In the genomic region with DNA sequence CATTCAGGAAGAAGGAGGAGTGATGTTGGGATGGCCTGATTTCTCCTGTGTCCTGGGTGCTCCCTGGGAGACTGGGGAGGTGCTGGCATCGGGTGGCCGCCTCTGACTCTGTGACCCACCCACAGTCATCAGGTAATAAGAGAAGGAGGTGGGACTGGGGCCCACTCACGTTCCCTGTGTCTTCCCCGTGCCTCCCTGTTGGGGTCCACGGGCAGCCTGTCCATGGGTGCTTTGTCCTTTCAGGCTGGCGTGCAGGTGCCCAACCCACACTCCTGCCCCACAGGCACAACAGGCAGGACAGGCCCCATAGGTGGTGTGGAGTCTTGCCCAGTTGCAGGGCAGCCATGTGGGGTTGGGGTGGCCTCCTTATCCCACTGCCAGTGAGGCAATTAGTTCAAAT, we compare ENCODE assay signal across 2 cellular contexts.
TF ChIP-seq lines count a peak whose summit lies in the region.

No MANE protein-coding gene starts in this region.

TF ChIP-seq in K562, 482 proteins besides CTCF, POLR2A, EP300 and RAD21:
- TF ChIP-seq RBFOX2 (IDR thresholded peaks at IDR 0.05; ENCODE audit: low read depth, low read length) (0 out of 2 replicates have a peak, but pooled peaks have one; percentile 7), CSDE1 (IDR thresholded peaks at IDR 0.05) (no peak), ZNF644 (tag; IDR thresholded peaks at IDR 0.05; ENCODE audit: low read depth) (no peak), FOXP1 (CRISPR knock-in tag; IDR thresholded peaks at IDR 0.05) (no peak)
- TF ChIP-seq, protein P1, sequence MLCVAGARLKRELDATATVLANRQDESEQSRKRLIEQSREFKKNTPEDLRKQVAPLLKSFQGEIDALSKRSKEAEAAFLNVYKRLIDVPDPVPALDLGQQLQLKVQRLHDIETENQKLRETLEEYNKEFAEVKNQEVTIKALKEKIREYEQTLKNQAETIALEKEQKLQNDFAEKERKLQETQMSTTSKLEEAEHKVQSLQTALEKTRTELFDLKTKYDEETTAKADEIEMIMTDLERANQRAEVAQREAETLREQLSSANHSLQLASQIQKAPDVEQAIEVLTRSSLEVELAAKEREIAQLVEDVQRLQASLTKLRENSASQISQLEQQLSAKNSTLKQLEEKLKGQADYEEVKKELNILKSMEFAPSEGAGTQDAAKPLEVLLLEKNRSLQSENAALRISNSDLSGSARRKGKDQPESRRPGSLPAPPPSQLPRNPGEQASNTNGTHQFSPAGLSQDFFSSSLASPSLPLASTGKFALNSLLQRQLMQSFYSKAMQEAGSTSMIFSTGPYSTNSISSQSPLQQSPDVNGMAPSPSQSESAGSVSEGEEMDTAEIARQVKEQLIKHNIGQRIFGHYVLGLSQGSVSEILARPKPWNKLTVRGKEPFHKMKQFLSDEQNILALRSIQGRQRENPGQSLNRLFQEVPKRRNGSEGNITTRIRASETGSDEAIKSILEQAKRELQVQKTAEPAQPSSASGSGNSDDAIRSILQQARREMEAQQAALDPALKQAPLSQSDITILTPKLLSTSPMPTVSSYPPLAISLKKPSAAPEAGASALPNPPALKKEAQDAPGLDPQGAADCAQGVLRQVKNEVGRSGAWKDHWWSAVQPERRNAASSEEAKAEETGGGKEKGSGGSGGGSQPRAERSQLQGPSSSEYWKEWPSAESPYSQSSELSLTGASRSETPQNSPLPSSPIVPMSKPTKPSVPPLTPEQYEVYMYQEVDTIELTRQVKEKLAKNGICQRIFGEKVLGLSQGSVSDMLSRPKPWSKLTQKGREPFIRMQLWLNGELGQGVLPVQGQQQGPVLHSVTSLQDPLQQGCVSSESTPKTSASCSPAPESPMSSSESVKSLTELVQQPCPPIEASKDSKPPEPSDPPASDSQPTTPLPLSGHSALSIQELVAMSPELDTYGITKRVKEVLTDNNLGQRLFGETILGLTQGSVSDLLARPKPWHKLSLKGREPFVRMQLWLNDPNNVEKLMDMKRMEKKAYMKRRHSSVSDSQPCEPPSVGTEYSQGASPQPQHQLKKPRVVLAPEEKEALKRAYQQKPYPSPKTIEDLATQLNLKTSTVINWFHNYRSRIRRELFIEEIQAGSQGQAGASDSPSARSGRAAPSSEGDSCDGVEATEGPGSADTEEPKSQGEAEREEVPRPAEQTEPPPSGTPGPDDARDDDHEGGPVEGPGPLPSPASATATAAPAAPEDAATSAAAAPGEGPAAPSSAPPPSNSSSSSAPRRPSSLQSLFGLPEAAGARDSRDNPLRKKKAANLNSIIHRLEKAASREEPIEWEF (CRISPR knock-in tag; IDR thresholded peaks at IDR 0.05): no peak

TF ChIP-seq in WTC11, 78 proteins besides CTCF, POLR2A, EP300 and RAD21:
- no peak for TF ChIP-seq ZNF121 (CRISPR knock-in tag; IDR thresholded peaks at IDR 0.05)
- TF ChIP-seq, protein P2, sequence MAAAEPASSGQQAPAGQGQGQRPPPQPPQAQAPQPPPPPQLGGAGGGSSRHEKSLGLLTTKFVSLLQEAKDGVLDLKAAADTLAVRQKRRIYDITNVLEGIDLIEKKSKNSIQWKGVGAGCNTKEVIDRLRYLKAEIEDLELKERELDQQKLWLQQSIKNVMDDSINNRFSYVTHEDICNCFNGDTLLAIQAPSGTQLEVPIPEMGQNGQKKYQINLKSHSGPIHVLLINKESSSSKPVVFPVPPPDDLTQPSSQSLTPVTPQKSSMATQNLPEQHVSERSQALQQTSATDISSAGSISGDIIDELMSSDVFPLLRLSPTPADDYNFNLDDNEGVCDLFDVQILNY (CRISPR knock-in tag; IDR thresholded peaks at IDR 0.05): no peak
